In the genomic region with DNA sequence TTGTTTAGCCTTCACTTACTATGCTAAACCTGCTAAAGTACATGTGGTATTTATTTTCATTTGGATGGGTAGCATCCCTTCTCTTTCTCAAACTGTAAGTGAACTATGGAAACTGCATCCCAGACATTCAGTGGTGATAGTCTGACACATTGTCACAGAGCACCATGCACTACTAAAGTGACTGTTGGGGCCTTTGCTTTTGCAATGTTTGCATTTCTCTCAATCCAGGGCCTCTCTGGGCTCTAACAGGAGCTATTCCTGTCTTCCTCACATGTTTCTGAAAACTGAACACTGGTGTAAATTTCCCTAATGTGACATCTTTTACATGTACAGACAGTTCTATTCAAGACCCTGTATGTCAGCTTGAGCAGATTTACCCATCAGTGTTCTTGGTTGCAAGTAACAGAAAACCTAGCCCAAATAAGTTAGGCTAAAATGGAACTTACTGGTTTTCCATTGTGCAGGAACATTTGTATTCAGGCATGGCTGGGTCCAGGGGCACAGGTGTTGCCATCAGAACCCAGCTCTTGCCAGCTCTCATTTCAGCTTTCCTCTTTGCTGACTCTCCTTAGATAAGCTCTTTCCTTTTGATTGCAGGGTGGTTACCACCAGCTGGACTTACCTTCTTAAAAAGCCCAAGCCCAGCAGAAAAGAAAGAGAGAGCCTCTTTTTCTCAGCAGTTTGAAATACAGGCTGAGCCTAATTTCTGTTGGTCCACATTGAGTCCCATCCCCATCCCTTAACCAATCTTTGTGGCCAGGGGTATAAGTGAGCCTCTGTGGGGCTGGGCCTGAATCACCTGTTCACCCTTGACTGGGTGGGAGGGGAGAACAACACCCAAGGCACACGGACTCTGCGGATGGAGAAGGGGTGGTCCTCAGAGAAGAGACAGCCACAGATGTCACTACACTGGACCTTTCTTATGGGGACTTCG, we compare ENCODE assay signal across 16 cellular contexts.
DNase-seq lines count a peak whose midpoint lies in the region; ATAC-seq and TF ChIP-seq lines count a peak whose summit lies in the region.
"Had no signal": no experiment of that assay in that cellular context is flagged by ENCODE, and none has a peak within 500 bp of the region (broad histone marks: within the 10 kb centered on the region; RNA-seq: fewer than 3 reads in every experiment).

No MANE protein-coding gene starts in this region.

- H2AFZ ChIP-seq in smooth muscle cell (ENCODE audit: low read depth): peak overlapping the region; percentile 33
- H2AFZ ChIP-seq: GM23338 had no signal

- TF ChIP-seq CTCF in left lung (IDR thresholded peaks at IDR 0.05): no peak
- no peak for TF ChIP-seq CTCF in smooth muscle cell (IDR thresholded peaks at IDR 0.05; ENCODE audit: borderline replicate concordance, insufficient read depth, poor library complexity, severe bottlenecking)

- intact Hi-C loops in left lung (cut with DNase I): no loop called here

- no peaks in the 10 kb centered on the region for H3K79me2 ChIP-seq in smooth muscle cell (ENCODE audit: low read depth)

- H3K36me3 ChIP-seq in left lung (peaks cover 0 to 11% of the 10 kb centered on the region in 2 donors), smooth muscle cell (ENCODE audit: low read depth) (no peaks in the 10 kb centered on the region)

- no peaks in the 10 kb centered on the region for H4K20me1 ChIP-seq in smooth muscle cell (ENCODE audit: low read depth)

- no peak overlapping the region for H3K4me3 ChIP-seq in left lung
- no peak overlapping the region for H3K4me3 ChIP-seq in smooth muscle cell
- H3K4me3 ChIP-seq: GM23338 had no signal

- DNase-seq in NCI-H2171 treated with DMSO at 0.1 percent for 48 hours (lab: John Stamatoyannopoulos, UW) (peak; percentile 4), NCI-H2171 (lab: John Stamatoyannopoulos, UW) (no peak), left lung (no peak), smooth muscle cell (lab: John Stamatoyannopoulos, UW; ENCODE audit: unreplicated experiment) (no peak), ureter (ENCODE audit: low spot score) (no peak)
- DNase-seq: CD8-positive, alpha-beta T cell; COR-L47; DMS153; DMS79 treated with DMSO at 0.1 percent for 48 hours; EL; H9 had no signal

- H3K9ac ChIP-seq in smooth muscle cell (ENCODE audit: low read depth): peak overlapping the region; percentile 15

- H3K4me1 ChIP-seq in left lung: no peaks in the 10 kb centered on the region
- H3K4me1 ChIP-seq in smooth muscle cell (ENCODE audit: low read depth): no peaks in the 10 kb centered on the region

- H3K27ac ChIP-seq in angular gyrus (ENCODE audit: low read depth, low read length) (peak overlapping the region; percentile 27), left lung (no peak overlapping the region), smooth muscle cell (ENCODE audit: low read depth) (peak overlapping the region; percentile 59)
- H3K27ac ChIP-seq: 22Rv1 had no signal

- no peaks in the 10 kb centered on the region for H3K9me3 ChIP-seq in left lung
- H3K9me3 ChIP-seq in smooth muscle cell (replicated peaks; ENCODE audit: low read depth): no peaks in the 10 kb centered on the region

- peak overlapping the region; percentile 55 for H3K4me2 ChIP-seq in smooth muscle cell
- H3K4me2 ChIP-seq: GM23338 had no signal

- no peaks in the 10 kb centered on the region for H3K27me3 ChIP-seq in left lung
- H3K27me3 ChIP-seq in smooth muscle cell (ENCODE audit: low read depth): no peaks in the 10 kb centered on the region

- peaks cover 7% of the 10 kb centered on the region for H3F3A ChIP-seq in smooth muscle cell (ENCODE audit: low read depth)

- 98% methylated on average over 3 of the region's 3 CpGs for WGBS in smooth muscle cell (ENCODE audit: low lambda C conversion rate)

- ATAC-seq in left lung (peak; percentile 46), HG03039 (IDR thresholded peaks at IDR 0.05; ENCODE audit: unreplicated experiment) (no peak), GM19452 (IDR thresholded peaks at IDR 0.05; ENCODE audit: unreplicated experiment) (no peak)
- ATAC-seq: CD8-positive, alpha-beta T cell; GM23338 had no signal

Comparison
In these comparisons a context has a peak if more than half of its experiments do, and no peak if none do; other contexts are left out.
1. H3K27ac ChIP-seq: peak in angular gyrus (single experiment) and smooth muscle cell (single experiment); none in left lung (0 of 2).